In the genomic region with DNA sequence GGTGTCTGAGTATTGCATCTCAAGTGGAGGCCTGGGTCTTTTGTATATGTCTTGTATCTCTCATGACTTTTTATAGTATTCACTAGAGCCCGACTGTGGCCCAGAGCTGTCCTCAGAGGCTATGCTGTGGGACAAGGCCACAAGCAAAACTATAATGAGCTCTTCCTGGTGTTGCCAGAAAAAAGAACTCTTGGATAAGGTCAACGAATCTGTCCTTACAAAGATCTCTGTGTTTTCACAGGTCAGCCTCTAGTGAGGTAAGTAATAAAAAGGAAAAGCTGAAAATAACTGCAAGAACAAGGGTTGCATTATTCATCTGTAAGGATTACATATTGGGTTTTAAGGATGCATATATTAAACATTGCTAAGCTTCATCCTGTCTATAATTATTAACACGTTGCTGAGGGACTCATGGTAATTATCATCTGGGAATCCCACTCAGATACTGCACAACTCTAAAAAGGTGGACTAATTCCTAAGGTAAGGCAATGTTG, we compare ENCODE assay signal across 20 cellular contexts.
"Had no signal": no experiment of that assay in that cellular context is flagged by ENCODE, and none has a peak within 500 bp of the region (broad histone marks: within the 10 kb centered on the region; RNA-seq: fewer than 3 reads in every experiment).

No MANE protein-coding gene starts in this region.

- H3K9me3 Mint-ChIP-seq: activated CD4-positive, alpha-beta memory T cell treated with anti-CD3 and anti-CD28 coated beads, Interleukin-2, amount 10 ng/mL, durations not matched to agents 7 days and 5 days; activated CD4-positive, alpha-beta T cell treated with anti-CD3 and anti-CD28 coated beads, Interleukin-2, amount 10 ng/mL, durations not matched to agents 24 days and 14 days; activated naive CD4-positive, alpha-beta T cell treated with anti-CD3 and anti-CD28 coated beads, Interleukin-2, amount 10 ng/mL, durations not matched to agents 7 days and 5 days; natural killer cell treated with Interleukin-12 subunit alpha and Interleukin-12 subunit beta and Interleukin-15 and Interleukin-18, amount 100 ng/mL, for 72 hours had no signal

- H3K27ac ChIP-seq: cardiac muscle cell, psoas muscle, tibial nerve, VCaP had no signal

- H3K9me3 ChIP-seq: pancreas, psoas muscle, tibial nerve had no signal

- H3K4me3 ChIP-seq: cardiac muscle cell, lung, pancreas, psoas muscle, tibial nerve had no signal

- H3K27me3 ChIP-seq: cardiac muscle cell, pancreas, tibial nerve had no signal

- DNase-seq: activated CD4-positive, alpha-beta memory T cell treated with anti-CD3 and anti-CD28 coated beads, Interleukin-2, amount 10 ng/mL, durations not matched to agents 7 days and 5 days; activated CD4-positive, alpha-beta T cell treated with anti-CD3 and anti-CD28 coated beads, Interleukin-2, amount 10 ng/mL, durations not matched to agents 24 days and 14 days; activated effector memory CD4-positive, alpha-beta T cell treated with anti-CD3 and anti-CD28 coated beads, Interleukin-2, amount 50 U/mL, for 16 hours; activated naive CD4-positive, alpha-beta T cell treated with anti-CD3 and anti-CD28 coated beads, Interleukin-2, amount 10 ng/mL, durations not matched to agents 7 days and 5 days; amygdala; kidney; pancreas; psoas muscle; right cardiac atrium; stimulated activated CD4-positive, alpha-beta T cell treated with anti-CD3 and anti-CD28 coated beads, Interleukin-12 subunit alpha, Interleukin-12 subunit beta, amount 100 ng/mL, for 4 hours; stimulated activated CD4-positive, alpha-beta T cell treated with anti-CD3 and anti-CD28 coated beads, Interleukin-4, amount 100 ng/mL, for 4 hours; stimulated activated naive CD8-positive, alpha-beta T cell treated with anti-CD3 and anti-CD28 coated beads, Interleukin-15, Interleukin-2, amounts not matched to agents 100 U/mL and 50 U/mL, for 24 hours; substantia nigra had no signal

- H3K4me3 Mint-ChIP-seq: activated CD4-positive, alpha-beta memory T cell treated with anti-CD3 and anti-CD28 coated beads, Interleukin-2, amount 10 ng/mL, durations not matched to agents 7 days and 5 days; activated CD4-positive, alpha-beta T cell treated with anti-CD3 and anti-CD28 coated beads, Interleukin-2, amount 10 ng/mL, durations not matched to agents 24 days and 14 days; activated naive CD4-positive, alpha-beta T cell treated with anti-CD3 and anti-CD28 coated beads, Interleukin-2, amount 10 ng/mL, durations not matched to agents 7 days and 5 days had no signal

- H3K4me1 Mint-ChIP-seq: activated naive CD4-positive, alpha-beta T cell treated with anti-CD3 and anti-CD28 coated beads, Interleukin-2, amount 10 ng/mL, durations not matched to agents 7 days and 5 days had no signal

- H3K36me3 Mint-ChIP-seq: activated naive CD4-positive, alpha-beta T cell treated with anti-CD3 and anti-CD28 coated beads, Interleukin-2, amount 10 ng/mL, durations not matched to agents 7 days and 5 days; natural killer cell treated with Interleukin-12 subunit alpha and Interleukin-12 subunit beta and Interleukin-15 and Interleukin-18, amount 100 ng/mL, for 72 hours had no signal

- H3K36me3 ChIP-seq: cardiac muscle cell, pancreas, tibial nerve had no signal

- ATAC-seq: activated CD4-positive, CD25-positive, alpha-beta regulatory T cell treated with anti-CD3 and anti-CD28 coated beads, Interleukin-2, amount 50 U/mL, for 24 hours; left lobe of liver; natural killer cell treated with Interleukin-12 subunit alpha and Interleukin-12 subunit beta and Interleukin-15 and Interleukin-18, amount 100 ng/mL, for 72 hours; psoas muscle had no signal

- H3K4me1 ChIP-seq: pancreas had no signal

- H3K27ac Mint-ChIP-seq: activated CD4-positive, alpha-beta memory T cell treated with anti-CD3 and anti-CD28 coated beads, Interleukin-2, amount 10 ng/mL, durations not matched to agents 7 days and 5 days; activated CD4-positive, alpha-beta T cell treated with anti-CD3 and anti-CD28 coated beads, Interleukin-2, amount 10 ng/mL, durations not matched to agents 24 days and 14 days; activated naive CD4-positive, alpha-beta T cell treated with anti-CD3 and anti-CD28 coated beads, Interleukin-2, amount 10 ng/mL, durations not matched to agents 7 days and 5 days had no signal
